In the genomic region with DNA sequence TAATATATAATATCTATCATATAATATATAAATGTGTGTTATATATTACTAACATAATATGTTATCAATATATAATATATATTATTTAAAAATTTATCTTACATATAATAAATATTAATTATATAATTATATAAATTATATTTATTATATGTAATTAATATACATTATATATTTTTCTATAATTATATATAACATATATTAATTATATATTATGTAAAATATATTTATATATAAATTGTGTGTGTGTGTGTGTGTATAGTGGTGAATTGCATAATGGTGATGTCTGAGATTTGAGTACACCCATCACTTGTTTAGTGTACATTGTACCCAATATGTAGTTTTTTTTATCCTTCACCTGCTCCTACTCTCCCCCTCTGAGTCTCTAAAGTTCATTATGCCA, we compare ENCODE assay signal across 32 cellular contexts.
"Had no signal": no experiment of that assay in that cellular context is flagged by ENCODE, and none has a peak within 500 bp of the region (broad histone marks: within the 10 kb centered on the region; RNA-seq: fewer than 3 reads in every experiment).

No MANE protein-coding gene starts in this region.

- H3K36me3 Mint-ChIP-seq: activated naive CD4-positive, alpha-beta T cell treated with anti-CD3 and anti-CD28 coated beads, Interleukin-2, amount 10 ng/mL, durations not matched to agents 7 days and 5 days; activated naive CD4-positive, alpha-beta T cell treated with anti-CD3 and anti-CD28 coated beads, Interleukin-2, amount 50 U/mL, for 72 hours; activated naive CD8-positive, alpha-beta T cell treated with anti-CD3 and anti-CD28 coated beads, Interleukin-2, amount 10 ng/mL, durations not matched to agents 7 days and 5 days had no signal

- H3K4me3 ChIP-seq: esophagus muscularis mucosa, gastroesophageal sphincter, heart right ventricle, hepatocyte had no signal

- DNase-seq: activated CD4-positive, alpha-beta memory T cell treated with anti-CD3 and anti-CD28 coated beads, Interleukin-2, amount 10 ng/mL, durations not matched to agents 7 days and 5 days; activated CD4-positive, alpha-beta T cell treated with anti-CD3 and anti-CD28 coated beads for 1 hour; activated CD4-positive, alpha-beta T cell treated with anti-CD3 and anti-CD28 coated beads for 4 hours; activated CD4-positive, alpha-beta T cell treated with anti-CD3 and anti-CD28 coated beads, Interleukin-2, amount 10 ng/mL, durations not matched to agents 7 days and 5 days; activated CD4-positive, alpha-beta T cell treated with anti-CD3 and anti-CD28 coated beads, Interleukin-2, amount 50 U/mL, for 4 hours; activated CD8-positive, alpha-beta memory T cell treated with anti-CD3 and anti-CD28 coated beads, Interleukin-2, amount 50 U/mL, for 48 hours; activated gamma-delta T cell; activated naive CD4-positive, alpha-beta T cell; activated naive CD4-positive, alpha-beta T cell treated with anti-CD3 and anti-CD28 coated beads, Interleukin-2, amount 10 ng/mL, durations not matched to agents 7 days and 5 days; activated naive CD8-positive, alpha-beta T cell treated with anti-CD3 and anti-CD28 coated beads, Interleukin-2, amount 10 ng/mL, durations not matched to agents 7 days and 5 days; activated T-cell treated with anti-CD3 and anti-CD28 coated beads for 4 hours; activated T-cell treated with anti-CD3 and anti-CD28 coated beads, Interleukin-2, amount 50 U/mL, for 24 hours; activated T-cell treated with anti-CD3 and anti-CD28 coated beads, Interleukin-2, amount 50 U/mL, for 72 hours; amniotic stem cell; anterior cingulate cortex; brain microvascular endothelial cell; cortex of kidney; dermis blood vessel endothelial cell; effector CD4-positive, alpha-beta T cell; effector memory CD8-positive, alpha-beta T cell; erythroblast; foreskin melanocyte; heart right ventricle; T1000 had no signal

- H3K27ac Mint-ChIP-seq: activated CD4-positive, alpha-beta memory T cell treated with anti-CD3 and anti-CD28 coated beads, Interleukin-2, amount 10 ng/mL, durations not matched to agents 7 days and 5 days; activated CD4-positive, alpha-beta T cell treated with anti-CD3 and anti-CD28 coated beads, Interleukin-2, amount 10 ng/mL, durations not matched to agents 7 days and 5 days; activated naive CD4-positive, alpha-beta T cell treated with anti-CD3 and anti-CD28 coated beads, Interleukin-2, amount 10 ng/mL, durations not matched to agents 7 days and 5 days; activated naive CD4-positive, alpha-beta T cell treated with anti-CD3 and anti-CD28 coated beads, Interleukin-2, amount 50 U/mL, for 72 hours; activated naive CD8-positive, alpha-beta T cell treated with anti-CD3 and anti-CD28 coated beads, Interleukin-2, amount 10 ng/mL, durations not matched to agents 7 days and 5 days; activated T-cell treated with anti-CD3 and anti-CD28 coated beads, Interleukin-2, amount 50 U/mL, for 24 hours; activated T-cell treated with anti-CD3 and anti-CD28 coated beads, Interleukin-2, amount 50 U/mL, for 72 hours; effector memory CD8-positive, alpha-beta T cell; T-helper 2 cell treated with Interferon-gamma antibody and Interleukin-4, amounts not matched to agents 5 μg/mL and 100 μg/mL, for 36 hours had no signal

- H3K27ac ChIP-seq: brain microvascular endothelial cell, esophagus muscularis mucosa, gastroesophageal sphincter, heart right ventricle, hepatocyte had no signal

- ATAC-seq: activated naive CD4-positive, alpha-beta T cell treated with anti-CD3 and anti-CD28 coated beads, Interleukin-2, amount 50 U/mL, for 72 hours; effector memory CD8-positive, alpha-beta T cell; gastroesophageal sphincter; heart right ventricle had no signal

- H2AFZ ChIP-seq: hepatocyte had no signal

- FAIRE-seq: astrocyte, bronchial epithelial cell had no signal

- H3K9me3 Mint-ChIP-seq: activated CD4-positive, alpha-beta memory T cell treated with anti-CD3 and anti-CD28 coated beads, Interleukin-2, amount 10 ng/mL, durations not matched to agents 7 days and 5 days; activated CD4-positive, alpha-beta T cell treated with anti-CD3 and anti-CD28 coated beads, Interleukin-2, amount 10 ng/mL, durations not matched to agents 7 days and 5 days; activated naive CD4-positive, alpha-beta T cell treated with anti-CD3 and anti-CD28 coated beads, Interleukin-2, amount 10 ng/mL, durations not matched to agents 7 days and 5 days; activated naive CD8-positive, alpha-beta T cell treated with anti-CD3 and anti-CD28 coated beads, Interleukin-2, amount 10 ng/mL, durations not matched to agents 7 days and 5 days; central memory CD8-positive, alpha-beta T cell; effector memory CD8-positive, alpha-beta T cell; T-helper 2 cell treated with Interferon-gamma antibody and Interleukin-4, amounts not matched to agents 5 μg/mL and 100 μg/mL, for 36 hours had no signal

- H3K4me1 ChIP-seq: esophagus muscularis mucosa, gastroesophageal sphincter, heart right ventricle had no signal

- H3K4me3 Mint-ChIP-seq: activated CD4-positive, alpha-beta memory T cell treated with anti-CD3 and anti-CD28 coated beads, Interleukin-2, amount 10 ng/mL, durations not matched to agents 7 days and 5 days; activated CD4-positive, alpha-beta T cell treated with anti-CD3 and anti-CD28 coated beads, Interleukin-2, amount 10 ng/mL, durations not matched to agents 7 days and 5 days; activated naive CD4-positive, alpha-beta T cell treated with anti-CD3 and anti-CD28 coated beads, Interleukin-2, amount 10 ng/mL, durations not matched to agents 7 days and 5 days; activated naive CD8-positive, alpha-beta T cell treated with anti-CD3 and anti-CD28 coated beads, Interleukin-2, amount 10 ng/mL, durations not matched to agents 7 days and 5 days; activated T-cell treated with anti-CD3 and anti-CD28 coated beads, Interleukin-2, amount 50 U/mL, for 24 hours; activated T-cell treated with anti-CD3 and anti-CD28 coated beads, Interleukin-2, amount 50 U/mL, for 72 hours; central memory CD8-positive, alpha-beta T cell; effector memory CD8-positive, alpha-beta T cell; T-helper 2 cell treated with Interferon-gamma antibody and Interleukin-4, amounts not matched to agents 5 μg/mL and 100 μg/mL, for 36 hours had no signal

- H3K79me2 ChIP-seq: hepatocyte had no signal

- H3K36me3 ChIP-seq: brain microvascular endothelial cell, esophagus muscularis mucosa, gastroesophageal sphincter, heart right ventricle had no signal

- H3K4me1 Mint-ChIP-seq: activated CD4-positive, alpha-beta memory T cell treated with anti-CD3 and anti-CD28 coated beads, Interleukin-2, amount 10 ng/mL, durations not matched to agents 7 days and 5 days; activated CD4-positive, alpha-beta T cell treated with anti-CD3 and anti-CD28 coated beads, Interleukin-2, amount 10 ng/mL, durations not matched to agents 7 days and 5 days; activated naive CD4-positive, alpha-beta T cell treated with anti-CD3 and anti-CD28 coated beads, Interleukin-2, amount 10 ng/mL, durations not matched to agents 7 days and 5 days; activated naive CD8-positive, alpha-beta T cell treated with anti-CD3 and anti-CD28 coated beads, Interleukin-2, amount 10 ng/mL, durations not matched to agents 7 days and 5 days; central memory CD8-positive, alpha-beta T cell had no signal

- H3K27me3 ChIP-seq: brain microvascular endothelial cell, hepatocyte had no signal

- H3K4me2 ChIP-seq: hepatocyte had no signal
